In genomic region chr18:31610841-31611240, GRCh38 we compare ENCODE assay signal across 9 cellular contexts. TPM values are rescaled to one million over a fixed set of nuclear protein-coding genes. Genes with fewer than 3 reads are reported as not detected.
DNase-seq lines count a peak whose midpoint lies in the region; ATAC-seq and TF ChIP-seq lines count a peak whose summit lies in the region.
"Had no signal": no experiment of that assay in that cellular context is flagged by ENCODE, and none has a peak within 500 bp of the region (broad histone marks: within the 10 kb centered on the region; RNA-seq: fewer than 3 reads in every experiment).

No MANE protein-coding gene starts in this region.

- H3K4me1 ChIP-seq in osteoblast (ENCODE audit: insufficient read depth, low read length) (no peaks in the 10 kb centered on the region), gastroesophageal sphincter (no peaks in the 10 kb centered on the region)

- ATAC-seq in GM21423 (IDR thresholded peaks at IDR 0.05; ENCODE audit: unreplicated experiment) (peak; percentile 76), HG02840 (IDR thresholded peaks at IDR 0.05; ENCODE audit: low FRiP score, unreplicated experiment) (no peak), gastroesophageal sphincter (no peak)

- no peaks in the 10 kb centered on the region for H3K36me3 ChIP-seq in osteoblast (ENCODE audit: insufficient read depth, low read length)
- H3K36me3 ChIP-seq in gastroesophageal sphincter: no peaks in the 10 kb centered on the region

- H4K20me1 ChIP-seq in osteoblast (ENCODE audit: insufficient read depth, low read length): no peaks in the 10 kb centered on the region

- no peak overlapping the region for H3K27ac Mint-ChIP-seq in endothelial cell (ENCODE audit: unreplicated experiment)
- H3K27ac Mint-ChIP-seq: activated CD4-positive, alpha-beta T cell treated with anti-CD3 and anti-CD28 coated beads, Interleukin-2, amount 10 ng/mL, durations not matched to agents 7 days and 5 days had no signal

- H3K27ac ChIP-seq in osteoblast (ENCODE audit: low read depth, low read length) (no peak overlapping the region), gastroesophageal sphincter (no peak overlapping the region)

- H3K27me3 ChIP-seq in osteoblast (ENCODE audit: insufficient read depth, low read length) (no peaks in the 10 kb centered on the region), gastroesophageal sphincter (no peaks in the 10 kb centered on the region)

- no peak overlapping the region for H2AFZ ChIP-seq in osteoblast (ENCODE audit: low read length)

- H3K4me3 ChIP-seq in osteoblast (ENCODE audit: insufficient read depth, low read length): no peak overlapping the region
- no peak overlapping the region for H3K4me3 ChIP-seq in gastroesophageal sphincter

- no peaks in the 10 kb centered on the region for H3K27me3 Mint-ChIP-seq in endothelial cell (ENCODE audit: unreplicated experiment)

- TF ChIP-seq CTCF in endothelial cell (IDR thresholded peaks at IDR 0.05; ENCODE audit: unreplicated experiment): peak; percentile 41
- TF ChIP-seq CTCF in osteoblast (IDR thresholded peaks at IDR 0.05; ENCODE audit: extremely low read depth, low read depth, low read length): peak; percentile 16
- peak in 1 of 4 experiments; percentile 22 for TF ChIP-seq CTCF in gastroesophageal sphincter (IDR thresholded peaks at IDR 0.05)

- TF ChIP-seq POLR2A in gastroesophageal sphincter (IDR thresholded peaks at IDR 0.05): no peak

- H3K79me2 ChIP-seq in osteoblast (ENCODE audit: insufficient read depth, low read length): no peaks in the 10 kb centered on the region

- no peaks in the 10 kb centered on the region for H3K9me3 Mint-ChIP-seq in endothelial cell (ENCODE audit: unreplicated experiment)
- H3K9me3 Mint-ChIP-seq: activated CD4-positive, alpha-beta T cell treated with anti-CD3 and anti-CD28 coated beads, Interleukin-2, amount 10 ng/mL, durations not matched to agents 7 days and 5 days had no signal

- no peaks in the 10 kb centered on the region for H3K9me3 ChIP-seq in osteoblast (ENCODE audit: low read depth, low read length)
- no peaks in the 10 kb centered on the region for H3K9me3 ChIP-seq in gastroesophageal sphincter

- no peak for TF ChIP-seq EP300 in gastroesophageal sphincter (IDR thresholded peaks at IDR 0.05)

- H3K4me1 Mint-ChIP-seq in endothelial cell (ENCODE audit: unreplicated experiment): peaks cover 10% of the 10 kb centered on the region
- H3K4me1 Mint-ChIP-seq: activated CD4-positive, alpha-beta T cell treated with anti-CD3 and anti-CD28 coated beads, Interleukin-2, amount 10 ng/mL, durations not matched to agents 7 days and 5 days had no signal

- 31% methylated on average over 3 of the region's 4 CpGs; no CpG with 5 or more reads in 1 of the 2 donors for WGBS in gastroesophageal sphincter (ENCODE audit: low coverage in 1 of 2), 2 donors

- DNase-seq in NCI-H2171 treated with DMSO at 0.1 percent for 48 hours (lab: John Stamatoyannopoulos, UW): peak; percentile 34
- DNase-seq in endothelial cell (ENCODE audit: low spot score): peak; percentile 50
- no peak for DNase-seq in osteoblast (ENCODE audit: insufficient read length, low spot score, missing footprints)
- DNase-seq in DMS79 (lab: John Stamatoyannopoulos, UW): no peak
- no peak for DNase-seq in stimulated activated naive CD4-positive, alpha-beta T cell (lab: John Stamatoyannopoulos, UW)
- DNase-seq: activated CD4-positive, alpha-beta T cell treated with anti-CD3 and anti-CD28 coated beads, Interleukin-2, amount 10 ng/mL, durations not matched to agents 7 days and 5 days had no signal

- no peaks in the 10 kb centered on the region for H3K36me3 Mint-ChIP-seq in endothelial cell (ENCODE audit: low read depth, unreplicated experiment)

- no peak overlapping the region for H3K4me3 Mint-ChIP-seq in endothelial cell (ENCODE audit: unreplicated experiment)
- H3K4me3 Mint-ChIP-seq: activated CD4-positive, alpha-beta T cell treated with anti-CD3 and anti-CD28 coated beads, Interleukin-2, amount 10 ng/mL, durations not matched to agents 7 days and 5 days had no signal

- H3K4me2 ChIP-seq in osteoblast (ENCODE audit: insufficient read depth, low read length): no peak overlapping the region

RNA-seq across cellular contexts. Expression of gene TTR, which starts 19.2 kb away (rescaled TPM):
- total RNA-seq in endothelial cell (ENCODE audit: unreplicated experiment): not detected
- total RNA-seq in osteoblast: not detected in 2 replicates
- total RNA-seq in gastroesophageal sphincter: not detected
- total RNA-seq: activated CD4-positive, alpha-beta T cell treated with anti-CD3 and anti-CD28 coated beads, Interleukin-2, amount 10 ng/mL, durations not matched to agents 7 days and 5 days had no signal

Comparison
In these comparisons a context has a peak if more than half of its experiments do, and no peak if none do; other contexts are left out.
1. DNase-seq: peak in NCI-H2171 treated with DMSO at 0.1 percent for 48 hours (single experiment) and endothelial cell (single experiment); none in osteoblast (single experiment), DMS79 (single experiment) and stimulated activated naive CD4-positive, alpha-beta T cell (0 of 6).